ENCODE assay signal across 22 cellular contexts in genomic region chr3:149450281-149450680, GRCh38. TPM values are rescaled to one million over a fixed set of nuclear protein-coding genes. Genes with fewer than 3 reads are reported as not detected.
A peak's percentile ranks its signal among the peaks of the same experiment; 100 is the strongest.
DNase-seq lines count a peak whose midpoint lies in the region; TF ChIP-seq lines count a peak whose summit lies in the region.
"Had no signal": no experiment of that assay in that cellular context is flagged by ENCODE, and none has a peak within 500 bp of the region (broad histone marks: within the 10 kb centered on the region; RNA-seq: fewer than 3 reads in every experiment).

No MANE protein-coding gene starts in this region.

- DNase-seq in Calu3 (no peak), HFFc6 (no peak), fibroblast of mammary gland (ENCODE audit: low read depth) (peak; percentile 31), osteocyte (ENCODE audit: extremely low spot score, unreplicated experiment) (no peak), esophagus muscularis mucosa (ENCODE audit: extremely low spot score) (no peak), activated gamma-delta T cell (lab: John Stamatoyannopoulos, UW) (no peak), kidney glomerular epithelial cell (lab: John Stamatoyannopoulos, UW) (no peak)
- DNase-seq: activated CD4-positive, alpha-beta memory T cell treated with anti-CD3 and anti-CD28 coated beads for 36 hours; activated naive CD4-positive, alpha-beta T cell treated with anti-CD3 and anti-CD28 coated beads for 36 hours; activated T-cell treated with anti-CD3 and anti-CD28 coated beads for 4 hours; aorta; H9; hippocampal formation; NCI-H1417; NCI-H69; PC-3; retina; T-helper 2 cell; testis had no signal

- no peak overlapping the region for H3K27ac ChIP-seq in esophagus muscularis mucosa (replicated peaks in 1 of 4)
- H3K27ac ChIP-seq: SJSA1 had no signal

- H3K36me3 Mint-ChIP-seq in Calu3 (ENCODE audit: insufficient read depth, unreplicated experiment): no peaks in the 10 kb centered on the region
- H3K36me3 Mint-ChIP-seq in HFFc6 (ENCODE audit: low read depth): peaks cover 28% of the 10 kb centered on the region
- peaks cover 5% of the 10 kb centered on the region for H3K36me3 Mint-ChIP-seq in osteocyte (ENCODE audit: unreplicated experiment)
- H3K36me3 Mint-ChIP-seq: activated CD4-positive, alpha-beta memory T cell treated with anti-CD3 and anti-CD28 coated beads for 36 hours; stimulated activated memory B cell treated with anti-CD40 and anti-IgM and Interleukin-4, amounts not matched to agents 10 μg/mL and 1 μg/mL and 100 μg/mL, for 72 hours had no signal

- no TSS peak for BruUV-seq in Calu3 (replicated peaks; lab: Mats Ljungman, UMichigan)

- TF ChIP-seq CTCF in Calu3 (IDR thresholded peaks at IDR 0.05; ENCODE audit: unreplicated experiment) (no peak), HFFc6 (IDR thresholded peaks at IDR 0.05) (no peak), fibroblast of mammary gland (conservative IDR thresholded peaks at IDR 0.05; ENCODE audit: control insufficient read depth, insufficient read depth, low read depth, low read length) (no peak), osteocyte (IDR thresholded peaks at IDR 0.05) (no peak), esophagus muscularis mucosa (IDR thresholded peaks at IDR 0.05) (no peak)

- H3K4me3 ChIP-seq in fibroblast of mammary gland (ENCODE audit: control insufficient read depth, low read depth, low read length): no peak overlapping the region
- H3K4me3 ChIP-seq in esophagus muscularis mucosa: no peak overlapping the region
- H3K4me3 ChIP-seq: SJSA1, testis had no signal

- no peak for TF ChIP-seq EP300 in esophagus muscularis mucosa (IDR thresholded peaks at IDR 0.05)

- intact Hi-C loops in Calu3 (cut with micrococcal nuclease; ENCODE audit: unreplicated experiment): no loop called here
- intact Hi-C loops in esophagus muscularis mucosa (cut with DNase I): no loop called here

- H3K4me1 Mint-ChIP-seq in Calu3 (ENCODE audit: low read depth, unreplicated experiment) (peaks cover 50% of the 10 kb centered on the region), HFFc6 (ENCODE audit: low read depth) (peaks cover 84% of the 10 kb centered on the region), osteocyte (ENCODE audit: unreplicated experiment) (peaks cover 40% of the 10 kb centered on the region)

- WGBS in esophagus muscularis mucosa: 74% methylated on average over 2 of the region's 2 CpGs

- H3K27ac Mint-ChIP-seq in Calu3 (ENCODE audit: unreplicated experiment) (peak overlapping the region; percentile 30), HFFc6 (peak overlapping the region; percentile 92), osteocyte (ENCODE audit: unreplicated experiment) (peak overlapping the region; percentile 84)
- H3K27ac Mint-ChIP-seq: activated CD4-positive, alpha-beta memory T cell treated with anti-CD3 and anti-CD28 coated beads for 36 hours; activated naive CD4-positive, alpha-beta T cell treated with anti-CD3 and anti-CD28 coated beads for 36 hours; H9; stimulated activated memory B cell treated with anti-CD40 and anti-IgM and Interleukin-4, amounts not matched to agents 10 μg/mL and 1 μg/mL and 100 μg/mL, for 72 hours; WTC11 had no signal

- CTCF ChIA-PET in Calu3 (lab: Charles Lee): interaction anchor here (0.6 kb wide), 1 partner anchor 108 kb away, joined by 3 read pairs; no protein-coding TSS in a partner anchor

- no peak overlapping the region for H3K4me3 Mint-ChIP-seq in Calu3 (ENCODE audit: low read depth, unreplicated experiment)
- peak overlapping the region; percentile 42 for H3K4me3 Mint-ChIP-seq in HFFc6
- no peak overlapping the region for H3K4me3 Mint-ChIP-seq in osteocyte (ENCODE audit: unreplicated experiment)
- H3K4me3 Mint-ChIP-seq: activated CD4-positive, alpha-beta memory T cell treated with anti-CD3 and anti-CD28 coated beads for 36 hours; activated naive CD4-positive, alpha-beta T cell treated with anti-CD3 and anti-CD28 coated beads for 36 hours; H9; stimulated activated memory B cell treated with anti-CD40 and anti-IgM and Interleukin-4, amounts not matched to agents 10 μg/mL and 1 μg/mL and 100 μg/mL, for 72 hours; WTC11 had no signal

- no peaks in the 10 kb centered on the region for H3K27me3 ChIP-seq in esophagus muscularis mucosa
- H3K27me3 ChIP-seq: SJSA1, testis had no signal

- peaks cover 0 to 8% (median 0%) of the 10 kb centered on the region in 4 donors for H3K9me3 ChIP-seq in esophagus muscularis mucosa
- H3K9me3 ChIP-seq: testis had no signal

- H3K4me1 ChIP-seq in esophagus muscularis mucosa: peaks cover 8 to 17% (median 14%) of the 10 kb centered on the region in 4 donors

- H3K27me3 Mint-ChIP-seq in Calu3 (ENCODE audit: unreplicated experiment): no peaks in the 10 kb centered on the region
- H3K27me3 Mint-ChIP-seq in HFFc6 (ENCODE audit: insufficient read depth): no peaks in the 10 kb centered on the region
- no peaks in the 10 kb centered on the region for H3K27me3 Mint-ChIP-seq in osteocyte (ENCODE audit: unreplicated experiment)
- H3K27me3 Mint-ChIP-seq: stimulated activated memory B cell treated with anti-CD40 and anti-IgM and Interleukin-4, amounts not matched to agents 10 μg/mL and 1 μg/mL and 100 μg/mL, for 72 hours had no signal

- no peak for TF ChIP-seq POLR2A in esophagus muscularis mucosa (IDR thresholded peaks at IDR 0.05; ENCODE audit: low read depth)

- H3K36me3 ChIP-seq in esophagus muscularis mucosa: no peaks in the 10 kb centered on the region
- H3K36me3 ChIP-seq: SJSA1 had no signal

- H3K9me3 Mint-ChIP-seq in Calu3 (ENCODE audit: low read depth, unreplicated experiment): peaks cover 10% of the 10 kb centered on the region
- H3K9me3 Mint-ChIP-seq in HFFc6: peaks cover 31% of the 10 kb centered on the region
- H3K9me3 Mint-ChIP-seq in osteocyte (ENCODE audit: unreplicated experiment): peaks cover 8% of the 10 kb centered on the region

RNA-seq across cellular contexts. Expression of gene TM4SF4, which starts 24.2 kb away (rescaled TPM):
- total RNA-seq in Calu3 (2022): 257 and 881 TPM in 2 replicates
- 1 to 10 TPM in 1 of 6 experiments, under 1 TPM in 5; 0.25 to 1.3 (median 0.63) TPM for total RNA-seq in HFFc6 (2021; fragmentation: NEBNext Ultra II Directional; extraction: Animal tissue kit (Norgen Biotek cat#: 25700))
- total RNA-seq in osteocyte: not detected in 2 replicates
- 1 to 10 TPM in 2 of 4 donors, under 1 TPM in 1, not detected in 1; 0.11 to 5.5 (median 2.7) TPM for total RNA-seq in esophagus muscularis mucosa
- total RNA-seq: activated CD4-positive, alpha-beta memory T cell treated with anti-CD3 and anti-CD28 coated beads for 36 hours; activated naive CD4-positive, alpha-beta T cell treated with anti-CD3 and anti-CD28 coated beads for 36 hours; aorta; H9; SJSA1 had no signal

Comparison
In these comparisons a context has a peak if more than half of its experiments do, and no peak if none do; other contexts are left out.
1. H3K27ac Mint-ChIP-seq: peak in every context shown above with its lines; median percentile 92 in HFFc6; 84 in osteocyte; 30 in Calu3.
2. RNA of gene TM4SF4, which starts 24.2 kb away (total RNA-seq): 257 to 881 TPM in Calu3; 0.11 to 5.5 TPM in esophagus muscularis mucosa, 0.25 to 1.3 TPM in HFFc6 and not detected in osteocyte; every median in the first group is over 10 times any median in the second.